18 cellular contexts compared by ENCODE assay signal in genomic region chr15:42345502-42345901, GRCh38. TPM values are rescaled to one million over a fixed set of nuclear protein-coding genes. Genes with fewer than 3 reads are reported as not detected.
DNase-seq lines count a peak whose midpoint lies in the region; ATAC-seq, FAIRE-seq and TF ChIP-seq lines count a peak whose summit lies in the region.
"Had no signal": no experiment of that assay in that cellular context is flagged by ENCODE, and none has a peak within 500 bp of the region (broad histone marks: within the 10 kb centered on the region; RNA-seq: fewer than 3 reads in every experiment).

No MANE protein-coding gene starts in this region.

- no peak for TF ChIP-seq CTCF in HepG2 (CRISPR knock-in tag; IDR thresholded peaks at IDR 0.05)
- no peak for TF ChIP-seq CTCF in right lobe of liver (IDR thresholded peaks at IDR 0.05)
- no peak for TF ChIP-seq CTCF in K562 (IDR thresholded peaks at IDR 0.05 in 2 of 3, conservative IDR thresholded peaks at IDR 0.05 in 1 of 3; ENCODE audit: insufficient read depth in 2 of 3, low read depth in 1 of 3, low read length in 3 of 3)
- no peak for TF ChIP-seq CTCF in neutrophil (IDR thresholded peaks at IDR 0.05)

- TF ChIP-seq POLR2A in HepG2 (IDR thresholded peaks at IDR 0.05; ENCODE audit: insufficient read depth in 1 of 2, low read depth in 2 of 2, low read length in 2 of 2) (no peak), right lobe of liver (IDR thresholded peaks at IDR 0.05) (no peak), K562 (conservative IDR thresholded peaks at IDR 0.05) (no peak)

- H3K27ac ChIP-seq in HepG2 (ENCODE audit: extremely low read length, insufficient read depth, low read length), result no peak overlapping the region
- no peak overlapping the region for H3K27ac ChIP-seq in right lobe of liver
- no peak overlapping the region for H3K27ac ChIP-seq in K562 (ENCODE audit: extremely low read depth, low read depth, low read length)
- peak overlapping the region; percentile 72 for H3K27ac ChIP-seq in neutrophil
- H3K27ac ChIP-seq: C4-2B, HL-60 had no signal

- BruUV-seq in HepG2 (replicated peaks; lab: Mats Ljungman, UMichigan) (no TSS peak), K562 (replicated peaks; lab: Mats Ljungman, UMichigan) (no TSS peak)

- H3K9ac ChIP-seq in HepG2 (ENCODE audit: insufficient read depth, low read depth, low read length), result no peak overlapping the region
- no peak overlapping the region for H3K9ac ChIP-seq in K562 (ENCODE audit: insufficient read depth in 1 of 2, low read depth in 2 of 2, low read length in 2 of 2)

- in situ Hi-C loops in HepG2 (cut with HindIII; ENCODE audit: extremely low pct_ligation_motif_present, low pct_unique_long_range_greater_than_20kb) (no loop called here), K562 (cut with MboI) (no loop called here)

- H3K4me2 ChIP-seq in HepG2 (ENCODE audit: low read depth, low read length), result no peak overlapping the region
- no peak overlapping the region for H3K4me2 ChIP-seq in K562 (ENCODE audit: insufficient read depth, low read length)

- FAIRE-seq in HepG2 (lab: Jason Lieb, UNC) (no peak), K562 (lab: Jason Lieb, UNC) (no peak)
- FAIRE-seq: D721Med, G401.6, GM12891 had no signal

- H2AFZ ChIP-seq in HepG2 (ENCODE audit: low read length) (no peak overlapping the region), K562 (ENCODE audit: low read depth, low read length) (no peak overlapping the region)

- H3K9me1 ChIP-seq in K562 (ENCODE audit: control insufficient read depth, insufficient read depth, low read length), result no peaks in the 10 kb centered on the region

- H3K4me1 ChIP-seq in HepG2 (ENCODE audit: insufficient read depth, low read length) (no peaks in the 10 kb centered on the region), right lobe of liver (no peaks in the 10 kb centered on the region), K562 (replicated peaks in 1 of 2; ENCODE audit: control insufficient read depth in 2 of 2, insufficient read depth in 2 of 2, low read length in 2 of 2) (no peaks in the 10 kb centered on the region), neutrophil (ENCODE audit: control insufficient read depth in 1 of 2, insufficient read depth in 1 of 2, low read depth in 1 of 2, low read length in 1 of 2) (peaks cover 21 to 22% of the 10 kb centered on the region in 2 experiments)

- H3K36me3 ChIP-seq in HepG2 (replicated peaks in 1 of 2; ENCODE audit: control insufficient read depth in 1 of 2, insufficient read depth in 2 of 2, low read length in 2 of 2) (peaks cover 0 to 1% of the 10 kb centered on the region in 2 experiments; a peak in 1 of 5 replicates), right lobe of liver (peaks cover 0 to 56% (median 7%) of the 10 kb centered on the region in 4 donors), K562 (ENCODE audit: control insufficient read depth, insufficient read depth, low read length) (no peaks in the 10 kb centered on the region), neutrophil (peaks cover 5% of the 10 kb centered on the region)

- no peak for ATAC-seq in HepG2
- ATAC-seq in right lobe of liver, result no peak
- ATAC-seq in K562, result no peak
- no peak for ATAC-seq in HG03159 (IDR thresholded peaks at IDR 0.05; ENCODE audit: unreplicated experiment)
- ATAC-seq: CD8-positive, alpha-beta T cell had no signal

- TF ChIP-seq EP300 in HepG2 (IDR thresholded peaks at IDR 0.05; ENCODE audit: low read depth in 2 of 2, low read length in 2 of 2) (no peak), HepG2 (CRISPR knock-in tag; IDR thresholded peaks at IDR 0.05; ENCODE audit: borderline replicate concordance) (no peak), K562 (IDR thresholded peaks at IDR 0.05; ENCODE audit: low read length) (no peak)

- WGBS in HepG2 (ENCODE audit: low lambda C conversion rate), result 90% methylated on average over 3 of the region's 3 CpGs
- WGBS in right lobe of liver (ENCODE audit: insufficient coverage, low coverage, low lambda C conversion rate, missing lambda C conversion rate), result 100% methylated on average over 3 of the region's 3 CpGs
- WGBS in K562 (ENCODE audit: insufficient coverage, low coverage, missing lambda C conversion rate), result 41% methylated on average over 3 of the region's 3 CpGs

- intact Hi-C loops in HepG2 (cut with micrococcal nuclease; ENCODE audit: unreplicated experiment), result no loop called here
- intact Hi-C loops in right lobe of liver (cut with DNase I), result no loop called here
- intact Hi-C loops in K562 (cut with micrococcal nuclease), result no loop called here

- CTCF ChIA-PET in HepG2 (lab: Yijun Ruan, JAX; ENCODE audit: low intra/inter-chr PET ratio, low total read pairs) (no interaction called here), K562 (lab: Yijun Ruan, JAX; ENCODE audit: low intra/inter-chr PET ratio) (no interaction called here)

- H3K4me3 ChIP-seq in HepG2 (replicated peaks in 1 of 3; ENCODE audit: insufficient read depth in 1 of 3, low read depth in 2 of 3, low read length in 3 of 3), result no peak overlapping the region
- no peak overlapping the region for H3K4me3 ChIP-seq in right lobe of liver
- H3K4me3 ChIP-seq in K562, result no peak overlapping the region
- H3K4me3 ChIP-seq in neutrophil (ENCODE audit: low read depth in 1 of 2, low read length in 1 of 2), result no peak overlapping the region

- H3K27me3 ChIP-seq in HepG2 (ENCODE audit: control insufficient read depth in 1 of 2, insufficient read depth in 2 of 2, low read length in 2 of 2), result no peaks in the 10 kb centered on the region
- H3K27me3 ChIP-seq in right lobe of liver, result no peaks in the 10 kb centered on the region
- H3K27me3 ChIP-seq in K562 (ENCODE audit: control insufficient read depth in 2 of 2, insufficient read depth in 2 of 2, low read length in 2 of 2), result no peaks in the 10 kb centered on the region
- H3K27me3 ChIP-seq in neutrophil, result no peaks in the 10 kb centered on the region

- no peak for DNase-seq in HepG2 (ENCODE audit: low spot score)
- no peak for DNase-seq in right lobe of liver
- no peak for DNase-seq in K562 (ENCODE audit: extremely low read depth in 1 of 4, low spot score in 3 of 4)
- no peak for DNase-seq in dermis blood vessel endothelial cell
- DNase-seq in NCI-H1105 (lab: John Stamatoyannopoulos, UW), result no peak
- DNase-seq in CD1c-positive myeloid dendritic cell (ENCODE audit: extremely low spot score), result no peak
- DNase-seq: 8988T; CD8-positive, alpha-beta T cell; COR-L47; DMS153; DMS79 treated with DMSO at 0.1 percent for 48 hours had no signal

- H3K9me3 ChIP-seq in HepG2 (ENCODE audit: low read length) (no peaks in the 10 kb centered on the region), right lobe of liver (no peaks in the 10 kb centered on the region), K562 (replicated peaks; ENCODE audit: control insufficient read depth, insufficient read depth, low read depth, low read length) (no peaks in the 10 kb centered on the region), neutrophil (no peaks in the 10 kb centered on the region)

- H3K79me2 ChIP-seq in HepG2 (ENCODE audit: insufficient read depth, low read length) (no peaks in the 10 kb centered on the region), K562 (ENCODE audit: control insufficient read depth, insufficient read depth, low read length) (no peaks in the 10 kb centered on the region)

- POLR2A ChIA-PET in HepG2 (lab: Yijun Ruan, JAX) (no interaction called here), K562 (lab: Yijun Ruan, JAX) (no interaction called here)

- H4K20me1 ChIP-seq in HepG2 (ENCODE audit: insufficient read depth, low read length) (no peaks in the 10 kb centered on the region), K562 (replicated peaks; ENCODE audit: control insufficient read depth, insufficient read depth, low read length) (no peaks in the 10 kb centered on the region)

- TF ChIP-seq RAD21 in HepG2 (CRISPR knock-in tag; IDR thresholded peaks at IDR 0.05), result no peak
- no peak for TF ChIP-seq RAD21 in K562 (CRISPR knock-in tag; conservative IDR thresholded peaks at IDR 0.05 in 1 of 2, IDR thresholded peaks at IDR 0.05 in 1 of 2)

RNA-seq across cellular contexts. Expression of gene CAPN3, which starts 13.8 kb away (rescaled TPM):
- 0.90 and 1.3 TPM in 2 replicates for total RNA-seq in HepG2 (2016; rRNA removed; fragmentation: Illumina TruSeq; extraction: Trizol)
- 0.51 and 0.71 TPM in 2 replicates for total RNA-seq in HepG2 (2016; cell fraction: cytosol; rRNA removed; fragmentation: Illumina TruSeq; extraction: Trizol; ENCODE audit: low read depth)
- total RNA-seq in HepG2 (2016; cell fraction: insoluble cytoplasmic fraction; rRNA removed; fragmentation: Illumina TruSeq; extraction: Trizol), result 0.61 and 1.3 TPM in 2 replicates
- total RNA-seq in HepG2 (2016; cell fraction: membrane; rRNA removed; fragmentation: Illumina TruSeq; extraction: Trizol), result 1.4 TPM in 2 replicates
- 1.7 and 2.9 TPM in 2 replicates for total RNA-seq in HepG2 (2016; cell fraction: nucleus; rRNA removed; fragmentation: Illumina TruSeq; extraction: Trizol)
- 3.7 and 4.6 TPM in 2 replicates for polyA plus RNA-seq in HepG2 (2011; rRNA removed)
- 2.0 and 3.1 TPM in 2 replicates for polyA plus RNA-seq in HepG2 (2011; cell fraction: cytosol; rRNA removed)
- polyA plus RNA-seq in HepG2 (2011; cell fraction: nucleus; rRNA removed), result 15.5 and 18.2 TPM in 2 replicates
- 1.5 and 2.8 TPM in 2 replicates for polyA plus RNA-seq in HepG2 (2012)
- 0.97 and 0.99 TPM in 2 replicates for polyA plus RNA-seq in HepG2 (2016; cell fraction: cytosol; fragmentation: Illumina TruSeq; extraction: Trizol; ENCODE audit: low read depth)
- polyA plus RNA-seq in HepG2 (2016; cell fraction: insoluble cytoplasmic fraction; fragmentation: Illumina TruSeq; extraction: Trizol; ENCODE audit: low read depth), result 1.1 and 2.3 TPM in 2 replicates
- 0.72 and 1.1 TPM in 2 replicates for polyA plus RNA-seq in HepG2 (2016; cell fraction: membrane; fragmentation: Illumina TruSeq; extraction: Trizol; ENCODE audit: low read depth)
- polyA plus RNA-seq in HepG2 (2016; cell fraction: nucleus; fragmentation: Illumina TruSeq; extraction: Trizol; ENCODE audit: insufficient read depth, low read depth), result 3.9 and 5.1 TPM in 2 replicates
- 1.6 and 2.5 TPM in 2 replicates for polyA minus RNA-seq in HepG2 (2011; rRNA and poly(A)+ RNA removed; ENCODE audit: low replicate concordance)
- polyA minus RNA-seq in HepG2 (2011; cell fraction: cytosol; rRNA and poly(A)+ RNA removed), result 0.79 and 1.1 TPM in 2 replicates
- 1.6 and 2.1 TPM in 2 replicates for polyA minus RNA-seq in HepG2 (2011; cell fraction: nucleus; rRNA and poly(A)+ RNA removed)
- 10 to 100 TPM in 3 of 6 experiments, 1 to 10 TPM in 3; 3.2 to 25.9 (median 13.3) TPM for total RNA-seq in right lobe of liver
- 1.1 and 2.1 TPM in 2 replicates for total RNA-seq in K562 (2011; cell fraction: chromatin; rRNA removed; ENCODE audit: low replicate concordance)
- 0.39 and 0.67 TPM in 2 replicates for total RNA-seq in K562 (2011; cell fraction: nucleolus; rRNA removed)
- 0.88 and 0.92 TPM in 2 replicates for total RNA-seq in K562 (2011; cell fraction: nucleoplasm; rRNA removed)
- total RNA-seq in K562 (2014; rRNA removed), result 0.18 TPM in 1 of 2 replicates, not detected in the other
- 0.35 TPM in 1 of 2 replicates, not detected in the other for total RNA-seq in K562 (2014; rRNA removed; fragmentation: Illumina TruSeq; extraction: Trizol)
- 0.25 and 0.41 TPM in 2 replicates for total RNA-seq in K562 (2015; rRNA removed; fragmentation: Illumina TruSeq; extraction: Trizol)
- 0.33 TPM in 1 of 2 replicates, not detected in the other for total RNA-seq in K562 (2021)
- polyA plus RNA-seq in K562 (2011; rRNA removed), result 0.07 and 0.39 TPM in 2 replicates
- polyA plus RNA-seq in K562 (2011; cell fraction: cytosol; rRNA removed), result 0.28 and 0.72 TPM in 2 replicates
- polyA plus RNA-seq in K562 (2011; cell fraction: nucleus; rRNA removed), result 0.92 and 2.7 TPM in 2 replicates
- polyA plus RNA-seq in K562 (2012), result 0.21 and 1.1 TPM in 2 replicates
- polyA plus RNA-seq in K562 (2014; fragmentation: Illumina TruSeq; extraction: Trizol), result 0.22 and 0.34 TPM in 2 replicates
- under 1 TPM in 1 of 2 experiments, not detected in 1; 0.20 TPM for polyA plus RNA-seq in K562 (2014; fragmentation: Nextera tagmentation; extraction: Ambion mirVana)
- 0.03 and 0.04 TPM in 2 replicates for polyA plus RNA-seq in K562 (2014; rRNA removed)
- 0.24 TPM in 1 of 2 replicates, not detected in the other for polyA minus RNA-seq in K562 (2011; rRNA and poly(A)+ RNA removed)
- polyA minus RNA-seq in K562 (2011; cell fraction: cytosol; rRNA and poly(A)+ RNA removed), result not detected in 2 replicates
- polyA minus RNA-seq in K562 (2011; cell fraction: nucleus; rRNA and poly(A)+ RNA removed), result 0.33 TPM in 1 of 2 replicates, not detected in the other
- total RNA-seq in dermis blood vessel endothelial cell, result 0.37 and 2.4 TPM in 2 replicates

Comparison
In these comparisons a context has a peak if more than half of its experiments do, and no peak if none do; other contexts are left out.
1. Of the 241 proteins assayed by ChIP-seq in both HepG2 and K562: peak only in HepG2: none; only in K562: MAFG; in both: MAFF and MAFK; in neither: 238.